19 cellular contexts compared by ENCODE assay signal in the genomic region with DNA sequence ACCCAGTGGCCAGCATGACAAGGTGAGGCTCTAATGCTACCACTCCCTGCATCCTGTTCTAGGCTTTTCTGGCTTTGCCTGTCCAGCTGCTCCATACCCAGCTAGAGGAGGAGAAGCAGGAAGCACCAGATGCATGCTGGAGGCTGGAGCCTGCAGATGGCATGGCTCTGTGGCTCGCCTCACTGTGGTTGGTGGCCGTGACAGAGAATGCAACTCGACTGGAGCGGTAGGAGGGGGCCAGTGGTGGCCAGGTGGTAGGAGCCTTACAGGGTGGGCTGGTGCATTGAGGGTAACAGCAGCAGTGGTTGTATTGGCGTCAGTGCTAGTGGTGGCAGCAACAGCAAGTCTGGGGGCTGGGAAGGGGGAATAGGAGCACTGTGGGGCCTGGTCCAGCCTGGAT.
DNase-seq lines count a peak whose midpoint lies in the region; ATAC-seq lines count a peak whose summit lies in the region.
"Had no signal": no experiment of that assay in that cellular context is flagged by ENCODE, and none has a peak within 500 bp of the region (broad histone marks: within the 10 kb centered on the region; RNA-seq: fewer than 3 reads in every experiment).

No MANE protein-coding gene starts in this region.

- no peak overlapping the region for H3K4me3 Mint-ChIP-seq in activated T-helper 17 cell treated with anti-CD3 and anti-CD28 coated beads, Interleukin-2, amount 50 U/mL, for 72 hours
- H3K4me3 Mint-ChIP-seq: CD4-positive, CD25-positive, alpha-beta regulatory T cell; CD8-positive, alpha-beta memory T cell; HFFc6; IgD-negative memory B cell had no signal

- peak overlapping the region; percentile 73 for H3K23ac ChIP-seq in neuronal stem cell (ENCODE audit: low read depth, low read length, poor library complexity)

- whole genome bisulfite sequencing in right cardiac atrium = 69% methylated on average over 5 of the region's 5 CpGs
- no CpG with 5 or more reads among the region's 5 CpGs for WGBS in neuronal stem cell (ENCODE audit: extremely low coverage in 2 of 2, insufficient read length in 2 of 2, insufficient replicate concordance in 1 of 2), 2 donors

- H3K4me3 ChIP-seq in right cardiac atrium (ENCODE audit: low read length) (no peak overlapping the region), neuronal stem cell (ENCODE audit: low read length in 2 of 2) (peak overlapping the region in 1 of 2 donors; percentile 69)
- no peak overlapping the region for H3K4me3 ChIP-seq in Jurkat, Clone E6-1 (ENCODE audit: low read length)
- H3K4me3 ChIP-seq: GM12878 had no signal

- H3K27ac ChIP-seq in right cardiac atrium (ENCODE audit: low read length) (no peak overlapping the region), neuronal stem cell (replicated peaks; ENCODE audit: low read length) (no peak overlapping the region)

- H4K8ac ChIP-seq in neuronal stem cell (ENCODE audit: low read depth, low read length) = peak overlapping the region; percentile 65

- H3K4me1 ChIP-seq in right cardiac atrium (ENCODE audit: control insufficient read depth, insufficient read depth, low read length) (no peaks in the 10 kb centered on the region), neuronal stem cell (ENCODE audit: control insufficient read depth in 2 of 2, insufficient read depth in 1 of 2, low read depth in 1 of 2, low read length in 2 of 2) (no peaks in the 10 kb centered on the region)
- H3K4me1 ChIP-seq: BE2C, Caco-2 had no signal

- H3K9me3 Mint-ChIP-seq in activated T-helper 17 cell treated with anti-CD3 and anti-CD28 coated beads, Interleukin-2, amount 50 U/mL, for 72 hours = peaks cover 4% of the 10 kb centered on the region

- no peaks in the 10 kb centered on the region for H3K36me3 Mint-ChIP-seq in activated T-helper 17 cell treated with anti-CD3 and anti-CD28 coated beads, Interleukin-2, amount 50 U/mL, for 72 hours (ENCODE audit: low read depth)
- H3K36me3 Mint-ChIP-seq: CD4-positive, CD25-positive, alpha-beta regulatory T cell; CD8-positive, alpha-beta memory T cell; IgD-negative memory B cell had no signal

- no peak overlapping the region for H4K91ac ChIP-seq in neuronal stem cell (ENCODE audit: low read depth, low read length, poor library complexity)

- H3K27me3 ChIP-seq in right cardiac atrium (ENCODE audit: control insufficient read depth, insufficient read depth) (no peaks in the 10 kb centered on the region), neuronal stem cell (ENCODE audit: control insufficient read depth in 3 of 3, insufficient read depth in 3 of 3, low read depth in 1 of 3, low read length in 3 of 3) (no peaks in the 10 kb centered on the region)
- H3K27me3 ChIP-seq: BE2C had no signal

- no peak overlapping the region for H3K4me2 ChIP-seq in neuronal stem cell (ENCODE audit: insufficient read depth, low read length, poor library complexity, severe bottlenecking)

- no peak overlapping the region for H2BK120ac ChIP-seq in neuronal stem cell (ENCODE audit: low read depth, low read length)

- H3K9me3 ChIP-seq in right cardiac atrium (ENCODE audit: control insufficient read depth, low read length) = no peaks in the 10 kb centered on the region
- H3K9me3 ChIP-seq in neuronal stem cell (replicated peaks in 1 of 2; ENCODE audit: control insufficient read depth in 2 of 2, insufficient read depth in 1 of 2, low read depth in 1 of 2, low read length in 2 of 2) = peaks cover 0 to 22% of the 10 kb centered on the region in 2 donors
- H3K9me3 ChIP-seq: BE2C had no signal

- no peak overlapping the region for H3K4ac ChIP-seq in neuronal stem cell (ENCODE audit: low read length)

- H3K9ac ChIP-seq in neuronal stem cell (ENCODE audit: low read depth, low read length, poor library complexity) = peak overlapping the region; percentile 44

- DNase-seq in cardiac septum (ENCODE audit: low spot score) (peak; percentile 47), right cardiac atrium (no peak), neuronal stem cell (ENCODE audit: low spot score) (no peak)
- DNase-seq in Jurkat, Clone E6-1 (ENCODE audit: low read depth, low spot score) = peak; percentile 34
- DNase-seq: BE2C; C1 segment of cervical spinal cord; Caco-2; CD4-positive, CD25-positive, alpha-beta regulatory T cell; CD8-positive, alpha-beta memory T cell; DMS79 treated with DMSO at 0.1 percent for 48 hours; EL; GOT3; H7; HFFc6 had no signal

- H2AK5ac ChIP-seq in neuronal stem cell (ENCODE audit: low read depth, low read length) = no peak overlapping the region

- no peak overlapping the region for H2BK15ac ChIP-seq in neuronal stem cell (ENCODE audit: low read length)

- H2BK12ac ChIP-seq in neuronal stem cell (ENCODE audit: low read length) = no peak overlapping the region

- no peak overlapping the region for H3K27ac Mint-ChIP-seq in activated T-helper 17 cell treated with anti-CD3 and anti-CD28 coated beads, Interleukin-2, amount 50 U/mL, for 72 hours
- H3K27ac Mint-ChIP-seq: CD4-positive, CD25-positive, alpha-beta regulatory T cell; HFFc6 had no signal

- no peaks in the 10 kb centered on the region for H3K27me3 Mint-ChIP-seq in activated T-helper 17 cell treated with anti-CD3 and anti-CD28 coated beads, Interleukin-2, amount 50 U/mL, for 72 hours
- H3K27me3 Mint-ChIP-seq: CD4-positive, CD25-positive, alpha-beta regulatory T cell; CD8-positive, alpha-beta memory T cell; IgD-negative memory B cell had no signal

- H3K79me1 ChIP-seq in neuronal stem cell (ENCODE audit: low read depth, low read length) = no peaks in the 10 kb centered on the region

- H3K36me3 ChIP-seq in neuronal stem cell (replicated peaks in 1 of 2; ENCODE audit: control insufficient read depth in 2 of 2, insufficient read depth in 2 of 2, low read length in 2 of 2) = no peaks in the 10 kb centered on the region
- H3K36me3 ChIP-seq: BE2C had no signal

- H2AFZ ChIP-seq in neuronal stem cell (ENCODE audit: low read length) = no peak overlapping the region

- ATAC-seq in right cardiac atrium (no peak), HG02885 (IDR thresholded peaks at IDR 0.05; ENCODE audit: poor library complexity, unreplicated experiment) (no peak)
- ATAC-seq in activated T-helper 17 cell treated with anti-CD3 and anti-CD28 coated beads, Interleukin-2, amount 50 U/mL, for 72 hours (replicated peaks) = no peak
- ATAC-seq: GM12878, HCT116 had no signal

- no peak overlapping the region for H2BK5ac ChIP-seq in neuronal stem cell (ENCODE audit: low read length)

- peak overlapping the region; percentile 38 for H3K14ac ChIP-seq in neuronal stem cell (ENCODE audit: low read length)

- intact Hi-C loops in cardiac septum (cut with DNase I) = no loop called here
- intact Hi-C loops in right cardiac atrium (cut with DNase I) = no loop called here

- H3K4me1 Mint-ChIP-seq in activated T-helper 17 cell treated with anti-CD3 and anti-CD28 coated beads, Interleukin-2, amount 50 U/mL, for 72 hours = no peaks in the 10 kb centered on the region
- H3K4me1 Mint-ChIP-seq: CD4-positive, CD25-positive, alpha-beta regulatory T cell; CD8-positive, alpha-beta memory T cell; IgD-negative memory B cell had no signal

- no peak overlapping the region for H3K18ac ChIP-seq in neuronal stem cell (ENCODE audit: low read length)

Comparison
In these comparisons a context has a peak if more than half of its experiments do, and no peak if none do; other contexts are left out.
1. DNase-seq: peak in cardiac septum (single experiment) and Jurkat, Clone E6-1 (single experiment); none in right cardiac atrium (0 of 3) and neuronal stem cell (single experiment).